In genomic region chr9:68791169-68791568, GRCh38 we compare ENCODE assay signal across 16 cellular contexts.
DNase-seq lines count a peak whose midpoint lies in the region; ATAC-seq and TF ChIP-seq lines count a peak whose summit lies in the region.
"Had no signal": no experiment of that assay in that cellular context is flagged by ENCODE, and none has a peak within 500 bp of the region (broad histone marks: within the 10 kb centered on the region; RNA-seq: fewer than 3 reads in every experiment).

No MANE protein-coding gene starts in this region.

- DNase-seq in left cardiac atrium (no peak), right atrium auricular region (ENCODE audit: low spot score) (no peak), ascending aorta (ENCODE audit: low spot score in 2 of 2) (no peak), thoracic aorta (ENCODE audit: low spot score) (no peak)
- DNase-seq: AML-193; Caco-2; Calu3; CD4-positive, alpha-beta T cell; CD8-positive, alpha-beta T cell; DMS79 treated with DMSO at 0.1 percent for 48 hours; GF-D8 had no signal

- H3K36me3 ChIP-seq in right atrium auricular region (no peaks in the 10 kb centered on the region), ascending aorta (peaks cover 0 to 6% of the 10 kb centered on the region in 2 donors), thoracic aorta (no peaks in the 10 kb centered on the region)

- ATAC-seq in left cardiac atrium, result peak; percentile 50 to 59
- ATAC-seq in thoracic aorta (ENCODE audit: insufficient number of reproducible peaks, low FRiP score, low read depth), result no peak
- no peak for ATAC-seq in HG02885 (IDR thresholded peaks at IDR 0.05; ENCODE audit: poor library complexity, unreplicated experiment)
- ATAC-seq: A549; CD8-positive, alpha-beta T cell had no signal

- H3K4me1 ChIP-seq in right atrium auricular region, result peaks cover 0 to 28% of the 10 kb centered on the region in 2 donors
- H3K4me1 ChIP-seq in ascending aorta, result peaks cover 0 to 3% of the 10 kb centered on the region in 2 donors
- peaks cover 13 to 34% of the 10 kb centered on the region in 2 donors for H3K4me1 ChIP-seq in thoracic aorta (ENCODE audit: control insufficient read depth in 1 of 2, low read depth in 2 of 2)
- H3K4me1 ChIP-seq: A549 had no signal

- TF ChIP-seq CTCF in right atrium auricular region (IDR thresholded peaks at IDR 0.05) (no peak), ascending aorta (IDR thresholded peaks at IDR 0.05) (no peak), thoracic aorta (IDR thresholded peaks at IDR 0.05) (no peak)

- intact Hi-C loops in left cardiac atrium (cut with DNase I) (no loop called here), ascending aorta (cut with DNase I) (no loop called here)

- H3K9me3 ChIP-seq in right atrium auricular region (no peaks in the 10 kb centered on the region), ascending aorta (no peaks in the 10 kb centered on the region), thoracic aorta (no peaks in the 10 kb centered on the region)
- H3K9me3 ChIP-seq: A549; BLaER1 treated with 17β-estradiol and CSF1 and Interleukin-3, amounts not matched to agents 10 nM and 100 nM; Caco-2 had no signal

- H3K27me3 ChIP-seq in right atrium auricular region (no peaks in the 10 kb centered on the region), ascending aorta (no peaks in the 10 kb centered on the region), thoracic aorta (replicated peaks; ENCODE audit: insufficient read depth) (no peaks in the 10 kb centered on the region)
- H3K27me3 ChIP-seq: BLaER1 treated with 17β-estradiol and CSF1 and Interleukin-3, amounts not matched to agents 10 nM and 100 nM had no signal

- H3K4me3 ChIP-seq in right atrium auricular region (no peak overlapping the region), ascending aorta (peak overlapping the region in 1 of 2 donors; percentile 47), thoracic aorta (peak overlapping the region; percentile 27)
- H3K4me3 ChIP-seq: A549; BLaER1 treated with 17β-estradiol and CSF1 and Interleukin-3, amounts not matched to agents 10 nM and 100 nM had no signal

- H3K27ac ChIP-seq in right atrium auricular region (no peak overlapping the region), ascending aorta (peak overlapping the region; percentile 22 to 55), thoracic aorta (peak overlapping the region; percentile 27 to 31)
- H3K27ac ChIP-seq: 22Rv1; A549; BLaER1 treated with 17β-estradiol and CSF1 and Interleukin-3, amounts not matched to agents 10 nM and 100 nM; C4-2B had no signal

Comparison
In these comparisons a context has a peak if more than half of its experiments do, and no peak if none do; other contexts are left out.
1. ATAC-seq: peak in left cardiac atrium (2 of 2); none in thoracic aorta (single experiment) and HG02885 (single experiment).
2. H3K27ac ChIP-seq: peak in ascending aorta (2 of 2) and thoracic aorta (2 of 2); none in right atrium auricular region (0 of 2).